In the genomic region with DNA sequence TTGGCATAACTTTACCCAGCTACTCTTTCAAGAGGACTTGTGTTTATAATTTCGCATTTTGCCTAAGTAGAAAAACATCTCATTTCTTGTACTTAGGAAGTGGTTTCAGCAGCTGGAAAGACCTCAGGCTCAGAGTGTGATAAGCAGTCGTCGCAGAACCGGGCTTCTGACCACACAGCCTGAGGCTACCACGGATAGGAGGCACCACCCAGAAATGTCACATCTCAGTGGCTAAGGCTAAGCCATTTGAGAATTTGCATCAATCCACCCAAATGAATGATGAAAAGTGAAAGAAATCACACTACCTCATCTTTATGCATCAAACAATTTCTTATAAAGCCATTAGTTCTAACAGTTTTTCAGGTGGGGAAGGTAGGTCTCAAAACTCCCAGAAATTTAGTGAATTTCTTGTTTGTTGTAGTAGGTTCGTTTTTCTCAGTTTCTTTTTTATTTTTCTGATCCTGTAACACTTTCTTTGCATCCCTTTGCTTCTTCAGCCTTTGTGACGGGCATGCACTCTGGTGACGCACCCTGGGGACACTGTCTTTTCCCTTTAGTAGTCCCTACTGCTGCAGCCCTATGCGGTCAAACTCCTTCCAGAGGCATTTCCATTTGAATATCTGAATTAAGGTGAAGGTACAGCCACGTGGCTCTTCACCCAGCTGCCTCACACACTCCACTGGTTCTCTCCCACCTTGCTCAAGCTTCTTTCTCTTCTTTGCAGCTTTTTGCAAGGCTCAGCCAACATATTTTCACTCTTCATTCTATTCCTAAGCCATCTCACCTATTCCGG, we compare ENCODE assay signal across 8 cellular contexts.
A peak's percentile ranks its signal among the peaks of the same experiment; 100 is the strongest.
DNase-seq lines count a peak whose midpoint lies in the region; ATAC-seq, FAIRE-seq and TF ChIP-seq lines count a peak whose summit lies in the region.

No MANE protein-coding gene starts in this region.

- peaks cover 6% of the 10 kb centered on the region for H3K9me3 Mint-ChIP-seq in activated CD4-positive, alpha-beta T cell treated with anti-CD3 and anti-CD28 coated beads, Interleukin-2, amount 10 ng/mL, durations not matched to agents 7 days and 5 days
- no peaks in the 10 kb centered on the region for H3K9me3 Mint-ChIP-seq in astrocyte (ENCODE audit: unreplicated experiment)
- H3K9me3 Mint-ChIP-seq in stimulated activated effector memory CD8-positive, alpha-beta T cell treated with anti-CD3 and anti-CD28 coated beads, Interleukin-12 subunit alpha, Interleukin-12 subunit beta, amount 100 ng/mL, for 72 hours = no peaks in the 10 kb centered on the region

- no peaks in the 10 kb centered on the region for H4K20me1 ChIP-seq in GM23248 (ENCODE audit: insufficient read depth)
- H4K20me1 ChIP-seq in astrocyte (ENCODE audit: insufficient read depth, low read length) = no peaks in the 10 kb centered on the region

- H3K27me3 ChIP-seq in GM23248 (replicated peaks; ENCODE audit: insufficient read depth) (no peaks in the 10 kb centered on the region), astrocyte (ENCODE audit: insufficient read depth, low read length) (peaks cover 11% of the 10 kb centered on the region)

- no peaks in the 10 kb centered on the region for H3F3A ChIP-seq in GM23248 (ENCODE audit: insufficient read depth)

- no peaks in the 10 kb centered on the region for H3K9me3 ChIP-seq in GM23248 (ENCODE audit: low read depth)
- H3K9me3 ChIP-seq in astrocyte (ENCODE audit: insufficient read depth, low read depth, low read length) = no peaks in the 10 kb centered on the region

- peak; percentile 81 for DNase-seq in activated CD4-positive, alpha-beta T cell treated with anti-CD3 and anti-CD28 coated beads, Interleukin-2, amount 10 ng/mL, durations not matched to agents 7 days and 5 days
- no peak for DNase-seq in activated CD4-positive, alpha-beta T cell treated with anti-CD3 and anti-CD28 coated beads for 4 hours
- DNase-seq in GM23248 (peak; percentile 66), Kasumi-1 (lab: John Stamatoyannopoulos, UW) (peak; percentile 73 to 83), astrocyte (ENCODE audit: low read depth) (peak; percentile 21), frontal cortex (ENCODE audit: low spot score in 2 of 2) (no peak), putamen (ENCODE audit: low spot score) (no peak)
- DNase-seq in stimulated activated effector memory CD8-positive, alpha-beta T cell treated with anti-CD3 and anti-CD28 coated beads, Interleukin-12 subunit alpha, Interleukin-12 subunit beta, amount 100 ng/mL, for 72 hours (ENCODE audit: low spot score in 2 of 2) = peak in 1 of 2 donors; percentile 32

- H3K79me2 ChIP-seq in GM23248 (ENCODE audit: insufficient read depth) (no peaks in the 10 kb centered on the region), astrocyte (ENCODE audit: insufficient read depth, low read length) (no peaks in the 10 kb centered on the region)

- H3K9me2 ChIP-seq in GM23248 (ENCODE audit: insufficient read depth) = no peaks in the 10 kb centered on the region

- peaks cover 9% of the 10 kb centered on the region for H3K4me1 ChIP-seq in GM23248 (ENCODE audit: insufficient read depth)
- no peaks in the 10 kb centered on the region for H3K4me1 ChIP-seq in astrocyte (ENCODE audit: insufficient read depth, low read length)

- H3K27me3 Mint-ChIP-seq in activated CD4-positive, alpha-beta T cell treated with anti-CD3 and anti-CD28 coated beads, Interleukin-2, amount 10 ng/mL, durations not matched to agents 7 days and 5 days = peaks cover 5% of the 10 kb centered on the region
- peaks cover 8% of the 10 kb centered on the region for H3K27me3 Mint-ChIP-seq in astrocyte (ENCODE audit: low read depth, unreplicated experiment)

- peak overlapping the region; percentile 90 for H3K27ac Mint-ChIP-seq in activated CD4-positive, alpha-beta T cell treated with anti-CD3 and anti-CD28 coated beads, Interleukin-2, amount 10 ng/mL, durations not matched to agents 7 days and 5 days
- no peak overlapping the region for H3K27ac Mint-ChIP-seq in astrocyte (ENCODE audit: unreplicated experiment)
- H3K27ac Mint-ChIP-seq in stimulated activated effector memory CD8-positive, alpha-beta T cell treated with anti-CD3 and anti-CD28 coated beads, Interleukin-12 subunit alpha, Interleukin-12 subunit beta, amount 100 ng/mL, for 72 hours = peak overlapping the region; percentile 4

- 48% methylated on average over 11 of the region's 11 CpGs for WGBS in GM23248 (ENCODE audit: low coverage in 1 of 2, low lambda C conversion rate in 2 of 2, missing lambda C conversion rate in 2 of 2), 2 experiments

- peak overlapping the region; percentile 52 for H3K4me3 Mint-ChIP-seq in activated CD4-positive, alpha-beta T cell treated with anti-CD3 and anti-CD28 coated beads, Interleukin-2, amount 10 ng/mL, durations not matched to agents 7 days and 5 days
- no peak overlapping the region for H3K4me3 Mint-ChIP-seq in astrocyte (ENCODE audit: unreplicated experiment)
- peak overlapping the region; percentile 59 for H3K4me3 Mint-ChIP-seq in stimulated activated effector memory CD8-positive, alpha-beta T cell treated with anti-CD3 and anti-CD28 coated beads, Interleukin-12 subunit alpha, Interleukin-12 subunit beta, amount 100 ng/mL, for 72 hours

- in situ Hi-C loops in GM23248 (cut with MboI) = no loop called here

- H3K9ac ChIP-seq in GM23248 = no peak overlapping the region
- no peak overlapping the region for H3K9ac ChIP-seq in astrocyte (ENCODE audit: low read length)

- H3K4me1 Mint-ChIP-seq in activated CD4-positive, alpha-beta T cell treated with anti-CD3 and anti-CD28 coated beads, Interleukin-2, amount 10 ng/mL, durations not matched to agents 7 days and 5 days = peaks cover 83% of the 10 kb centered on the region
- H3K4me1 Mint-ChIP-seq in astrocyte (ENCODE audit: low read depth, unreplicated experiment) = no peaks in the 10 kb centered on the region
- peaks cover 74% of the 10 kb centered on the region for H3K4me1 Mint-ChIP-seq in stimulated activated effector memory CD8-positive, alpha-beta T cell treated with anti-CD3 and anti-CD28 coated beads, Interleukin-12 subunit alpha, Interleukin-12 subunit beta, amount 100 ng/mL, for 72 hours

- ATAC-seq in stimulated activated effector memory CD8-positive, alpha-beta T cell treated with anti-CD3 and anti-CD28 coated beads, Interleukin-12 subunit alpha, Interleukin-12 subunit beta, amount 100 ng/mL, for 72 hours = peak; percentile 92

- H3K36me3 Mint-ChIP-seq in activated CD4-positive, alpha-beta T cell treated with anti-CD3 and anti-CD28 coated beads, Interleukin-2, amount 10 ng/mL, durations not matched to agents 7 days and 5 days (ENCODE audit: low read depth) = peaks cover 11% of the 10 kb centered on the region
- H3K36me3 Mint-ChIP-seq in astrocyte (ENCODE audit: low read depth, unreplicated experiment) = no peaks in the 10 kb centered on the region
- no peaks in the 10 kb centered on the region for H3K36me3 Mint-ChIP-seq in stimulated activated effector memory CD8-positive, alpha-beta T cell treated with anti-CD3 and anti-CD28 coated beads, Interleukin-12 subunit alpha, Interleukin-12 subunit beta, amount 100 ng/mL, for 72 hours

- CTCF ChIA-PET in activated CD4-positive, alpha-beta T cell treated with anti-CD3 and anti-CD28 coated beads, Interleukin-2, amount 10 ng/mL, durations not matched to agents 7 days and 5 days (lab: Charles Lee) = interaction anchor here (0.6 to 1.0 kb wide), 2 partner anchors 30 to 38 kb away, joined by 3 read pairs; no protein-coding TSS in a partner anchor

- H3K4me2 ChIP-seq in GM23248 (ENCODE audit: unreplicated experiment) (peak overlapping the region; percentile 14), astrocyte (ENCODE audit: low read length) (no peak overlapping the region)

- H2AFZ ChIP-seq in GM23248 (0 out of 2 replicates have a peak overlapping the region, but pooled peaks have one; percentile 4), astrocyte (ENCODE audit: low read depth, low read length) (no peak overlapping the region)

- FAIRE-seq in astrocyte (lab: Jason Lieb, UNC) (no peak), frontal cortex (lab: Jason Lieb, UNC) (no peak)

- no peaks in the 10 kb centered on the region for H3K36me3 ChIP-seq in GM23248 (ENCODE audit: low read depth)
- no peaks in the 10 kb centered on the region for H3K36me3 ChIP-seq in astrocyte (ENCODE audit: insufficient read depth, low read length)

- no peak for TF ChIP-seq CTCF in astrocyte (IDR thresholded peaks at IDR 0.05; ENCODE audit: insufficient read depth, low read depth, low read length)

- POLR2A ChIA-PET in activated CD4-positive, alpha-beta T cell treated with anti-CD3 and anti-CD28 coated beads, Interleukin-2, amount 10 ng/mL, durations not matched to agents 7 days and 5 days (lab: Charles Lee) = no interaction called here

- H3K4me3 ChIP-seq in GM23248 (peak overlapping the region; percentile 6; the same call in 1 of the 2 replicates), astrocyte (ENCODE audit: insufficient read depth, low read depth, low read length) (no peak overlapping the region)

- H3K27ac ChIP-seq in GM23248 = no peak overlapping the region
- H3K27ac ChIP-seq in astrocyte (ENCODE audit: low read depth, low read length) = no peak overlapping the region

Comparison
In these comparisons a context has a peak if more than half of its experiments do, and no peak if none do; other contexts are left out.
1. DNase-seq: peak in activated CD4-positive, alpha-beta T cell treated with anti-CD3 and anti-CD28 coated beads, Interleukin-2, amount 10 ng/mL, durations not matched to agents 7 days and 5 days (single experiment), GM23248 (single experiment), Kasumi-1 (2 of 2) and astrocyte (single experiment); none in activated CD4-positive, alpha-beta T cell treated with anti-CD3 and anti-CD28 coated beads for 4 hours (0 of 2), frontal cortex (0 of 2) and putamen (single experiment).